In the genomic region with DNA sequence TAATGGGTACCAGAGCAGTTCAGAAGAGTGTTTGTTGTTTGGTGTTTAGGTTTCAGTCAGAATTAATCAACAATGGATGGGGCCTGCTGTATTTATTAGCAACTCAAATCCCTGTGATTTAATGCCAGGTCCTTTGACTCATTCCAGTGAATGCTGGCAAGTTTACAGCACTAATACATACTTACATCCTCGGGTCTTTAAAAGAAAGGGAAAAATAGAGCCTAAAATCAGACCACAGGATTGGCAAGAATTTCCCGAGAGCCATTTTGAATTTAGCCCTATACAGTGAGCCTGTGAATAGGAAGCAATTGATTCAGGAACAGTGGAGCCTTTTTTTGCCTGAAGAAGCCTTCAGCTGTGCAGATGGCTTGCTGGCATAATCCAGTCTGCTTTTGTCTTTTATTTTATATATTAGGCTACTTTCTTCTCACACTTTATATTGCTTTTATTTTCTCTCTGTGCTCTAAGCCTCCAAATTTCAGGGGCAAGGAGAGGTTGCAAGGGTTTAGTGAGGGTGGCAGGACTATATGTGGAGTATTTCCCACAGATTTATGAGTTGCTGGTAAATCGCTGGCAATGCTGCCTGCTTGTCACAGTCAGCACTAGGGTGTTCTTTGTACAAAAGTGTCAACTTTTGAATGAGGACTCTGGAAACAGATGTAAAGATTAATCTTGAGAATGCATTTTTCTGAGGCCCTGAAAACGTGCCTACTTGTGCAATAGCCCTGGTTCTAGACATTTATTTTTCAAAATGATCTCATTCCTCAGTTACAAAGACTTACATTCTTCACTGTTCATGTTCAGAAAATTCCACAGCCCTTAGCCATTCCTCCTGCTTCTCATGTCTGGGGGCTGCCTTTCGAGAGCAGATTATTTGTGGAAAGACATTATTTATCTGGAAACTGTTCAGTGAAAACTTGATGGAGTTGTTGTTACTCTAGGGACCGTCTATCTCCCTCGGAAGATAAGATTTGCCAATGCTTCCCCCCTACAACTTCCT, we compare ENCODE assay signal across 8 cellular contexts.
DNase-seq lines count a peak whose midpoint lies in the region; ATAC-seq and TF ChIP-seq lines count a peak whose summit lies in the region.
"Had no signal": no experiment of that assay in that cellular context is flagged by ENCODE, and none has a peak within 500 bp of the region (broad histone marks: within the 10 kb centered on the region; RNA-seq: fewer than 3 reads in every experiment).

No MANE protein-coding gene starts in this region.

- intact Hi-C loops in colonic mucosa (cut with DNase I), result no loop called here

- TF ChIP-seq CTCF in RWPE1 (conservative IDR thresholded peaks at IDR 0.05; ENCODE audit: low read depth) (no peak), epithelial cell of esophagus (IDR thresholded peaks at IDR 0.05; ENCODE audit: insufficient read depth, low read depth, low read length, missing control alignments) (no peak), upper lobe of left lung (IDR thresholded peaks at IDR 0.05) (no peak), colonic mucosa (IDR thresholded peaks at IDR 0.05) (no peak)

- H3K9me3 ChIP-seq in mesodermal cell (ENCODE audit: control insufficient read depth, low read length), result no peaks in the 10 kb centered on the region
- no peaks in the 10 kb centered on the region for H3K9me3 ChIP-seq in upper lobe of left lung
- H3K9me3 ChIP-seq in colonic mucosa, result no peaks in the 10 kb centered on the region
- H3K9me3 ChIP-seq: thyroid gland had no signal

- no peak for TF ChIP-seq POLR2A in upper lobe of left lung (IDR thresholded peaks at IDR 0.05)

- H3K9ac ChIP-seq in colonic mucosa (ENCODE audit: low read depth in 2 of 2, low read length in 2 of 2), result no peak overlapping the region

- WGBS in mesodermal cell (ENCODE audit: insufficient coverage in 2 of 2), 2 experiments, result 80 to 83% methylated on average over 3 to 4 of the region's 7 CpGs
- WGBS in upper lobe of left lung, 2 donors, result 55 to 62% methylated on average over 7 of the region's 7 CpGs

- CTCF ChIA-PET in RWPE1 (lab: Yijun Ruan, JAX), result no interaction called here

- H3K27ac ChIP-seq in RWPE1 (no peak overlapping the region), mesodermal cell (ENCODE audit: low read depth, low read length, severe bottlenecking) (peak overlapping the region; percentile 97), upper lobe of left lung (peak overlapping the region in 3 of 4 donors; percentile 18 to 47 (median 32)), colonic mucosa (no peak overlapping the region)

- peaks cover 13% of the 10 kb centered on the region for H3K4me1 ChIP-seq in mesodermal cell (ENCODE audit: control insufficient read depth, insufficient read depth, low read length, poor library complexity, severe bottlenecking)
- no peaks in the 10 kb centered on the region for H3K4me1 ChIP-seq in upper lobe of left lung
- no peaks in the 10 kb centered on the region for H3K4me1 ChIP-seq in colonic mucosa
- H3K4me1 ChIP-seq: thyroid gland had no signal

- no peaks in the 10 kb centered on the region for H3K27me3 ChIP-seq in upper lobe of left lung
- H3K27me3 ChIP-seq in colonic mucosa, result no peaks in the 10 kb centered on the region
- H3K27me3 ChIP-seq: thyroid gland had no signal

- H3K4me3 ChIP-seq in epithelial cell of esophagus (ENCODE audit: low read length), result no peak overlapping the region
- no peak overlapping the region for H3K4me3 ChIP-seq in mesodermal cell (ENCODE audit: extremely low read depth, insufficient read depth, low read length, poor library complexity, severe bottlenecking)
- H3K4me3 ChIP-seq in upper lobe of left lung, result no peak overlapping the region
- no peak overlapping the region for H3K4me3 ChIP-seq in colonic mucosa
- H3K4me3 ChIP-seq: thyroid gland had no signal

- POLR2A ChIA-PET in RWPE1 (lab: Yijun Ruan, JAX; ENCODE audit: low non-redundant PET), result no interaction called here

- H3K36me3 ChIP-seq in mesodermal cell (ENCODE audit: control insufficient read depth, insufficient read depth, low read length) (no peaks in the 10 kb centered on the region), upper lobe of left lung (no peaks in the 10 kb centered on the region), colonic mucosa (no peaks in the 10 kb centered on the region)
- H3K36me3 ChIP-seq: thyroid gland had no signal

- no peak for TF ChIP-seq EP300 in upper lobe of left lung (IDR thresholded peaks at IDR 0.05)

- DNase-seq in RWPE1 (ENCODE audit: low spot score) (peak; percentile 20), epithelial cell of esophagus (ENCODE audit: low read depth) (peak; percentile 71), upper lobe of left lung (no peak), colonic mucosa (no peak), NCI-H1417 (lab: John Stamatoyannopoulos, UW) (no peak)
- DNase-seq in activated T-cell treated with anti-CD3 and anti-CD28 coated beads, Interleukin-2, amount 50 U/mL, for 1 hour, result no peak
- DNase-seq: thyroid gland had no signal

- peak in 1 of 2 donors; percentile 74 for ATAC-seq in upper lobe of left lung (ENCODE audit: low FRiP score in 2 of 2)

Comparison
In these comparisons a context has a peak if more than half of its experiments do, and no peak if none do; other contexts are left out.
1. DNase-seq: peak in RWPE1 (single experiment) and epithelial cell of esophagus (single experiment); none in upper lobe of left lung (0 of 2), activated T-cell treated with anti-CD3 and anti-CD28 coated beads, Interleukin-2, amount 50 U/mL, for 1 hour (single experiment), colonic mucosa (single experiment) and NCI-H1417 (0 of 3).
2. H3K27ac ChIP-seq: peak in mesodermal cell (single experiment) and upper lobe of left lung (3 of 4); none in RWPE1 (single experiment) and colonic mucosa (single experiment).